Comparison of ENCODE assay signal across 21 cellular contexts in genomic region chr10:100413206-100413605, GRCh38. TPM values are rescaled to one million over a fixed set of nuclear protein-coding genes. Genes with fewer than 3 reads are reported as not detected.
"Had no signal": no experiment of that assay in that cellular context is flagged by ENCODE, and none has a peak within 500 bp of the region (broad histone marks: within the 10 kb centered on the region; RNA-seq: fewer than 3 reads in every experiment).

No MANE protein-coding gene starts in this region.

- ATAC-seq: Panc1, Right ventricle myocardium inferior had no signal

- DNase-seq: KBM-7, NCI-H1092 treated with DMSO at 0.1 percent for 48 hours, NCI-H1436, NCI-H187, NCI-H2029, NCI-H2081 treated with DMSO at 0.1 percent for 48 hours, NCI-H2171, NCI-H226, NCI-H446, NCI-H510A, NCI-H524 treated with DMSO at 0.1 percent for 48 hours, NCI-H69, NCI-H774, SHP77 treated with DMSO at 0.1 percent for 48 hours, SK-N-SH, SW 1271 had no signal

RNA-seq across cellular contexts. Expression of gene WNT8B, which starts 49.6 kb away (rescaled TPM):
- total RNA-seq: LHCN-M2, MCF 10A, Right ventricle myocardium inferior, SJCRH30 had no signal
